In genomic region chr14:30798516-30798915, GRCh38 we compare ENCODE assay signal across 22 cellular contexts.
"Had no signal": no experiment of that assay in that cellular context is flagged by ENCODE, and none has a peak within 500 bp of the region (broad histone marks: within the 10 kb centered on the region; RNA-seq: fewer than 3 reads in every experiment).

No MANE protein-coding gene starts in this region.

- H3K4me3 ChIP-seq: MG63 had no signal

- DNase-seq: Karpas-422, KG1, MG63, NCI-H1092, NCI-H1105 treated with DMSO at 0.1 percent for 48 hours, NCI-H1417 treated with DMSO at 0.1 percent for 48 hours, NCI-H146, NCI-H1694 treated with DMSO at 0.1 percent for 48 hours, NCI-H1930, NCI-H2081, NCI-H2107, NCI-H2227 treated with DMSO at 0.1 percent for 48 hours, NCI-H524 treated with DMSO at 0.1 percent for 48 hours, NCI-H69, NCI-H774, RPMI8226, SHP77, SK-N-SH, SW 1271 had no signal

- H3K27ac ChIP-seq: HL-60 had no signal

- H3K4me2 ChIP-seq: SK-N-SH had no signal

- H3K9me3 ChIP-seq: MG63, SK-N-SH had no signal

- H3K36me3 ChIP-seq: MG63 had no signal

- H3K27me3 ChIP-seq: MG63 had no signal

- FAIRE-seq: HTR-8/SVneo, RCC 7860 had no signal

- H3K9ac ChIP-seq: SK-N-SH had no signal
